ENCODE assay signal across 16 cellular contexts in genomic region chr6:160032538-160032937, GRCh38.
DNase-seq lines count a peak whose midpoint lies in the region; ATAC-seq and TF ChIP-seq lines count a peak whose summit lies in the region.
"Had no signal": no experiment of that assay in that cellular context is flagged by ENCODE, and none has a peak within 500 bp of the region (broad histone marks: within the 10 kb centered on the region; RNA-seq: fewer than 3 reads in every experiment).

No MANE protein-coding gene starts in this region.

- no peak overlapping the region for H2AFZ ChIP-seq in mammary epithelial cell (ENCODE audit: low read depth, low read length)

- peaks cover 2% of the 10 kb centered on the region for H3K79me2 ChIP-seq in mammary epithelial cell (ENCODE audit: insufficient read depth, low read length)

- H3K27ac ChIP-seq in mammary epithelial cell (ENCODE audit: insufficient read depth, low read depth, low read length) = no peak overlapping the region
- no peak overlapping the region for H3K27ac ChIP-seq in breast epithelium
- H3K27ac ChIP-seq in esophagus muscularis mucosa (replicated peaks in 1 of 4) = no peak overlapping the region
- H3K27ac ChIP-seq: 22Rv1 had no signal

- H3K4me1 ChIP-seq in mammary epithelial cell (ENCODE audit: insufficient read depth, low read length) = peaks cover 31% of the 10 kb centered on the region
- H3K4me1 ChIP-seq in breast epithelium = no peaks in the 10 kb centered on the region
- H3K4me1 ChIP-seq in esophagus muscularis mucosa = peaks cover 20 to 34% (median 25%) of the 10 kb centered on the region in 4 donors

- no peaks in the 10 kb centered on the region for H3K27me3 ChIP-seq in mammary epithelial cell (ENCODE audit: insufficient read depth, low read length)
- H3K27me3 ChIP-seq in breast epithelium = no peaks in the 10 kb centered on the region
- H3K27me3 ChIP-seq in esophagus muscularis mucosa = no peaks in the 10 kb centered on the region

- peaks cover 14% of the 10 kb centered on the region for H3K36me3 ChIP-seq in mammary epithelial cell (ENCODE audit: insufficient read depth, low read length)
- no peaks in the 10 kb centered on the region for H3K36me3 ChIP-seq in breast epithelium
- H3K36me3 ChIP-seq in esophagus muscularis mucosa = peaks cover 37 to 73% (median 42%) of the 10 kb centered on the region in 4 donors

- no peaks in the 10 kb centered on the region for H4K20me1 ChIP-seq in mammary epithelial cell (ENCODE audit: insufficient read depth, low read length)

- 98% methylated on average over 7 of the region's 7 CpGs for WGBS in mammary epithelial cell (ENCODE audit: low coverage, missing lambda C conversion rate)
- 96% methylated on average over 7 of the region's 7 CpGs for WGBS in esophagus muscularis mucosa

- peaks cover 24% of the 10 kb centered on the region for H3K4me1 Mint-ChIP-seq in T-helper 1 cell treated with Interleukin-12 subunit alpha and Interleukin-12 subunit beta and Interleukin-4 antibody, amounts not matched to agents 30 μg/mL and 1 μg/mL, for 36 hours (ENCODE audit: low read depth)
- H3K4me1 Mint-ChIP-seq: CD14-positive monocyte had no signal

- no peak for TF ChIP-seq CTCF in mammary epithelial cell (conservative IDR thresholded peaks at IDR 0.05 in 1 of 2, IDR thresholded peaks at IDR 0.05 in 1 of 2; ENCODE audit: extremely low read depth in 1 of 2, insufficient read depth in 1 of 2, low read depth in 1 of 2, low read length in 2 of 2)
- TF ChIP-seq CTCF in breast epithelium (IDR thresholded peaks at IDR 0.05) = no peak
- TF ChIP-seq CTCF in esophagus muscularis mucosa (IDR thresholded peaks at IDR 0.05) = no peak

- DNase-seq in T-helper 1 cell = no peak
- DNase-seq in mammary epithelial cell = no peak
- DNase-seq in breast epithelium (ENCODE audit: low spot score in 2 of 2) = no peak
- peak; percentile 75 for DNase-seq in esophagus muscularis mucosa (ENCODE audit: extremely low spot score)
- no peak for DNase-seq in NCI-H1417 treated with DMSO at 0.1 percent for 48 hours (lab: John Stamatoyannopoulos, UW)
- DNase-seq: CD8-positive, alpha-beta T cell; COR-L47; DMS153; DMS79 treated with DMSO at 0.1 percent for 48 hours; GDM1; GOT3; H9 had no signal

- H3K9me3 ChIP-seq in mammary epithelial cell (replicated peaks; ENCODE audit: insufficient read depth, low read length) = no peaks in the 10 kb centered on the region
- H3K9me3 ChIP-seq in breast epithelium = no peaks in the 10 kb centered on the region
- H3K9me3 ChIP-seq in esophagus muscularis mucosa = no peaks in the 10 kb centered on the region

- TSS peak; percentile 11 for BruUV-seq in mammary epithelial cell (replicated peaks; lab: Mats Ljungman, UMichigan)

- CTCF ChIA-PET in mammary epithelial cell (lab: Charles Lee; ENCODE audit: low non-redundant PET) = no interaction called here

- intact Hi-C loops in mammary epithelial cell (cut with micrococcal nuclease) = no loop called here
- intact Hi-C loops in breast epithelium (cut with DNase I; ENCODE audit: low total_unique reads) = no loop called here
- intact Hi-C loops in esophagus muscularis mucosa (cut with DNase I) = loop anchor here (10.0 kb wide), 2 partner anchors 168 to 238 kb away; partner anchors contain the start of gene MRPL18

- in situ Hi-C loops in mammary epithelial cell (cut with MboI; ENCODE audit: low sequenced_read_pairs in 2 of 2) = no loop called here

- TF ChIP-seq POLR2A in breast epithelium (IDR thresholded peaks at IDR 0.05) = no peak
- no peak for TF ChIP-seq POLR2A in esophagus muscularis mucosa (IDR thresholded peaks at IDR 0.05; ENCODE audit: low read depth)

- H3K4me2 ChIP-seq in mammary epithelial cell (ENCODE audit: insufficient read depth, low read depth, low read length) = no peak overlapping the region

- no peak for TF ChIP-seq EP300 in esophagus muscularis mucosa (IDR thresholded peaks at IDR 0.05)

- H3K9me3 Mint-ChIP-seq in T-helper 1 cell treated with Interleukin-12 subunit alpha and Interleukin-12 subunit beta and Interleukin-4 antibody, amounts not matched to agents 30 μg/mL and 1 μg/mL, for 36 hours = no peaks in the 10 kb centered on the region
- H3K9me3 Mint-ChIP-seq: CD8-positive, alpha-beta T cell; H9 had no signal

- H3K4me3 ChIP-seq in mammary epithelial cell (replicated peaks in 1 of 3; ENCODE audit: insufficient read depth in 1 of 3, low read depth in 2 of 3, low read length in 3 of 3) (no peak overlapping the region), breast epithelium (no peak overlapping the region), esophagus muscularis mucosa (no peak overlapping the region)

- H3K27ac Mint-ChIP-seq in T-helper 1 cell treated with Interleukin-12 subunit alpha and Interleukin-12 subunit beta and Interleukin-4 antibody, amounts not matched to agents 30 μg/mL and 1 μg/mL, for 36 hours = peak overlapping the region; percentile 41

- dilution Hi-C loops in mammary epithelial cell (cut with HindIII; ENCODE audit: low sequenced_read_pairs) = no loop called here

- no peak for ATAC-seq in GM19395 (IDR thresholded peaks at IDR 0.05; ENCODE audit: unreplicated experiment)
- ATAC-seq: CD8-positive, alpha-beta T cell had no signal

- no peak overlapping the region for H3K4me3 Mint-ChIP-seq in T-helper 1 cell treated with Interleukin-12 subunit alpha and Interleukin-12 subunit beta and Interleukin-4 antibody, amounts not matched to agents 30 μg/mL and 1 μg/mL, for 36 hours
- H3K4me3 Mint-ChIP-seq: CD14-positive monocyte; CD8-positive, alpha-beta T cell; H9 had no signal

- no peak overlapping the region for H3K9ac ChIP-seq in mammary epithelial cell (ENCODE audit: insufficient read depth, low read length)

- peaks cover 66% of the 10 kb centered on the region for H3K36me3 Mint-ChIP-seq in T-helper 1 cell treated with Interleukin-12 subunit alpha and Interleukin-12 subunit beta and Interleukin-4 antibody, amounts not matched to agents 30 μg/mL and 1 μg/mL, for 36 hours (ENCODE audit: low read depth)

- H3K27me3 Mint-ChIP-seq in T-helper 1 cell treated with Interleukin-12 subunit alpha and Interleukin-12 subunit beta and Interleukin-4 antibody, amounts not matched to agents 30 μg/mL and 1 μg/mL, for 36 hours (ENCODE audit: low read depth) = no peaks in the 10 kb centered on the region
